Comparison of ENCODE assay signal across 1 cellular context in genomic region chr4:73432169-73433000, GRCh38.
TF ChIP-seq lines count a peak whose summit lies in the region.

No MANE protein-coding gene starts in this region.

TF ChIP-seq in HepG2, 621 proteins besides CTCF, POLR2A, EP300 and RAD21 (continued from another document and continues in another):
- TF ChIP-seq ZNF407 (CRISPR knock-in tag; IDR thresholded peaks at IDR 0.05; ENCODE audit: not compliant biosample characterization): no peak
- TF ChIP-seq ATF2 (CRISPR knock-in tag; IDR thresholded peaks at IDR 0.05): peak; percentile 99
- peak; percentile 44; the same call in 1 of the 2 replicates for TF ChIP-seq MAFF (IDR thresholded peaks at IDR 0.05; ENCODE audit: low read depth, low read length)
- peak; percentile 95 for TF ChIP-seq MED8 (CRISPR knock-in tag; IDR thresholded peaks at IDR 0.05; ENCODE audit: insufficient replicate concordance)
- no peak; the same call in 1 of the 2 replicates for TF ChIP-seq ARNT2 (CRISPR knock-in tag; IDR thresholded peaks at IDR 0.05; ENCODE audit: low read depth)
- TF ChIP-seq BCL6 (CRISPR knock-in tag; IDR thresholded peaks at IDR 0.05): peak; percentile 93
- peak; percentile 7; the same call in 1 of the 2 replicates for TF ChIP-seq STAG1 (CRISPR knock-in tag; IDR thresholded peaks at IDR 0.05)
- peak; percentile 65; the same call in 1 of the 2 replicates for TF ChIP-seq HOXA5 (CRISPR knock-in tag; IDR thresholded peaks at IDR 0.05)
- TF ChIP-seq MLX (CRISPR knock-in tag; IDR thresholded peaks at IDR 0.05): peak; percentile 85
- no peak for TF ChIP-seq ZNF136 (CRISPR knock-in tag; IDR thresholded peaks at IDR 0.05; ENCODE audit: low read depth)
- peak; percentile 58; the same call in 1 of the 2 replicates for TF ChIP-seq SIX1 (CRISPR knock-in tag; IDR thresholded peaks at IDR 0.05; ENCODE audit: borderline replicate concordance)
- no peak for TF ChIP-seq ZNF264 (CRISPR knock-in tag; IDR thresholded peaks at IDR 0.05)
- TF ChIP-seq HOXD1 (CRISPR knock-in tag; IDR thresholded peaks at IDR 0.05): peak; percentile 62; the same call in 1 of the 2 replicates
- TF ChIP-seq ZBTB1 (CRISPR knock-in tag; IDR thresholded peaks at IDR 0.05; ENCODE audit: borderline replicate concordance): no peak
- TF ChIP-seq ZKSCAN8 (CRISPR knock-in tag; IDR thresholded peaks at IDR 0.05; ENCODE audit: borderline replicate concordance): peak; percentile 67; the same call in 1 of the 2 replicates
- no peak; the same call in 1 of the 2 replicates for TF ChIP-seq ARNTL (CRISPR knock-in tag; IDR thresholded peaks at IDR 0.05)
- TF ChIP-seq PBX2 (CRISPR knock-in tag; IDR thresholded peaks at IDR 0.05): no peak
- no peak for TF ChIP-seq IKZF1 (IDR thresholded peaks at IDR 0.05)
- peak; percentile 34; the same call in 1 of the 2 replicates for TF ChIP-seq ZMYM2 (CRISPR knock-in tag; IDR thresholded peaks at IDR 0.05)
- TF ChIP-seq DMAP1 (CRISPR knock-in tag; IDR thresholded peaks at IDR 0.05): peak; percentile 21; the same call in 1 of the 2 replicates
- peak; percentile 97 for TF ChIP-seq ARID3A (IDR thresholded peaks at IDR 0.05; ENCODE audit: low read depth, low read length)
- TF ChIP-seq TFE3 (CRISPR knock-in tag; IDR thresholded peaks at IDR 0.05): peak; percentile 70
- peak; percentile 88; the same call in 1 of the 2 replicates for TF ChIP-seq SMARCE1 (IDR thresholded peaks at IDR 0.05; ENCODE audit: borderline replicate concordance)
- peak; percentile 99 for TF ChIP-seq MED1 (CRISPR knock-in tag; IDR thresholded peaks at IDR 0.05)
- TF ChIP-seq ATF7 (IDR thresholded peaks at IDR 0.05): peak; percentile 86
- TF ChIP-seq ATF7 (CRISPR knock-in tag; IDR thresholded peaks at IDR 0.05): peak; percentile 72; the same call in 1 of the 2 replicates
- TF ChIP-seq SOX5 (CRISPR knock-in tag; IDR thresholded peaks at IDR 0.05; ENCODE audit: borderline replicate concordance): peak; percentile 91
- peak; percentile 47; the same call in 1 of the 2 replicates for TF ChIP-seq HDAC1 (CRISPR knock-in tag; IDR thresholded peaks at IDR 0.05)
- no peak for TF ChIP-seq HOXA7 (CRISPR knock-in tag; IDR thresholded peaks at IDR 0.05)
- peak; percentile 94 for TF ChIP-seq GATAD2A (CRISPR knock-in tag; IDR thresholded peaks at IDR 0.05)
- TF ChIP-seq TBL1XR1 (IDR thresholded peaks at IDR 0.05; ENCODE audit: borderline replicate concordance, low read length, partially characterized antibody): peak; percentile 84
- TF ChIP-seq ZBTB43 (CRISPR knock-in tag; conservative IDR thresholded peaks at IDR 0.05): peak; percentile 43; the same call in 1 of the 2 replicates
- TF ChIP-seq KMT2B (CRISPR knock-in tag; IDR thresholded peaks at IDR 0.05): 0 out of 2 replicates have a peak, but pooled peaks have one; percentile 14
- TF ChIP-seq HNF4G (IDR thresholded peaks at IDR 0.05; ENCODE audit: borderline replicate concordance, low read depth, low read length): peak; percentile 100
- TF ChIP-seq HNF4G (CRISPR knock-in tag; IDR thresholded peaks at IDR 0.05; ENCODE audit: borderline replicate concordance, low read depth): peak; percentile 68; the same call in 1 of the 2 replicates
- peak; percentile 84 for TF ChIP-seq TBX3 (IDR thresholded peaks at IDR 0.05; ENCODE audit: borderline replicate concordance)
- TF ChIP-seq ZNF556 (CRISPR knock-in tag; IDR thresholded peaks at IDR 0.05; ENCODE audit: borderline replicate concordance): peak; percentile 22; the same call in 1 of the 2 replicates
- TF ChIP-seq ZNF530 (CRISPR knock-in tag; IDR thresholded peaks at IDR 0.05; ENCODE audit: low read depth): no peak
- no peak for TF ChIP-seq ZNF773 (CRISPR knock-in tag; IDR thresholded peaks at IDR 0.05; ENCODE audit: borderline replicate concordance)
- TF ChIP-seq SP5 (CRISPR knock-in tag; IDR thresholded peaks at IDR 0.05; ENCODE audit: borderline replicate concordance, low read depth): 0 out of 2 replicates have a peak, but pooled peaks have one; percentile 13
- peak; percentile 81; the same call in 1 of the 2 replicates for TF ChIP-seq KAT7 (CRISPR knock-in tag; IDR thresholded peaks at IDR 0.05; ENCODE audit: borderline replicate concordance)
- no peak for TF ChIP-seq EHMT2 (IDR thresholded peaks at IDR 0.05; ENCODE audit: borderline replicate concordance, low read depth, low read length)
- peak; percentile 48; the same call in 1 of the 2 replicates for TF ChIP-seq ATF1 (CRISPR knock-in tag; IDR thresholded peaks at IDR 0.05)
